ENCODE assay signal across 16 cellular contexts in the genomic region with DNA sequence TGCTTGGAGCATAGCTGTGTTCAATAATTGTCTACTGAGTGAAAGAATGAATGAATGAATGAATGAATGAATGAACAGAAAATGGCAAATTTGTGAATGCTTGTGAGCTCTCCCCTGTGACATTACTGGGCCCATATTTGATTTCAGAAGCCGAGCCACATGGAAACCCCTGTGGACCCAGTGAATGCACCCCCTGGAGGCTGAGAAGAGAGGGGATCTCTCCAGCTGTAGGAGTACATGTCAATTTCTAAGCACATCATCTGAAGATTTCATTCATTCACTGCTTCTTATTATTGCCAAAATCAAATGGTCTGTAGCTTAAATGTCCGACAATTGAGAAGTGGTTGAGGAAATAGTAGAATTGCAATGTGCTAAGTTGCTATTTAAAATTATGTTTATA. TPM values are rescaled to one million over a fixed set of nuclear protein-coding genes. Genes with fewer than 3 reads are reported as not detected.
"Had no signal": no experiment of that assay in that cellular context is flagged by ENCODE, and none has a peak within 500 bp of the region (broad histone marks: within the 10 kb centered on the region; RNA-seq: fewer than 3 reads in every experiment).

No MANE protein-coding gene starts in this region.

- H3K27ac ChIP-seq: cardiac muscle cell, colonic mucosa, neutrophil, thyroid gland had no signal

- H3K9me3 ChIP-seq: colonic mucosa, neutrophil, thyroid gland had no signal

- H3K36me3 ChIP-seq: cardiac muscle cell, colonic mucosa, neutrophil, thyroid gland had no signal

- H3K4me1 Mint-ChIP-seq: activated B cell treated with CpG ODN at 0.5 μM for 24 hours; activated naive CD8-positive, alpha-beta T cell treated with anti-CD3 and anti-CD28 coated beads, Interleukin-2, amount 10 ng/mL, durations not matched to agents 7 days and 5 days; naive thymus-derived CD4-positive, alpha-beta T cell; stimulated activated naive B cell treated with anti-CD40 and anti-IgM and Interleukin-4, amounts not matched to agents 10 μg/mL and 1 μg/mL and 100 μg/mL, for 72 hours had no signal

- H3K27me3 ChIP-seq: cardiac muscle cell, colonic mucosa, neutrophil, thyroid gland had no signal

- H3K36me3 Mint-ChIP-seq: activated naive CD8-positive, alpha-beta T cell treated with anti-CD3 and anti-CD28 coated beads, Interleukin-2, amount 10 ng/mL, durations not matched to agents 7 days and 5 days; naive thymus-derived CD4-positive, alpha-beta T cell; stimulated activated naive B cell treated with anti-CD40 and anti-IgM and Interleukin-4, amounts not matched to agents 10 μg/mL and 1 μg/mL and 100 μg/mL, for 72 hours had no signal

- DNase-seq: activated B cell treated with CpG ODN at 0.5 μM for 24 hours; activated CD4-positive, alpha-beta T cell treated with anti-CD3 and anti-CD28 coated beads for 48 hours; activated CD8-positive, alpha-beta memory T cell treated with anti-CD3 and anti-CD28 coated beads, Interleukin-2, amount 50 U/mL, for 4 hours; activated CD8-positive, alpha-beta T cell treated with anti-CD3 and anti-CD28 coated beads, Interleukin-2, amount 10 ng/mL, durations not matched to agents 7 days and 5 days; activated naive CD8-positive, alpha-beta T cell treated with anti-CD3 and anti-CD28 coated beads, Interleukin-2, amount 10 ng/mL, durations not matched to agents 7 days and 5 days; activated T-cell treated with anti-CD3 and anti-CD28 coated beads, Interleukin-2, amount 50 U/mL, for 72 hours; colonic mucosa; foreskin melanocyte; naive thymus-derived CD4-positive, alpha-beta T cell; stimulated activated naive B cell treated with anti-CD40 and anti-IgM and Interleukin-4, amounts not matched to agents 10 μg/mL and 1 μg/mL and 100 μg/mL, for 72 hours; SW 1271; thyroid gland had no signal

- H3K27ac Mint-ChIP-seq: activated B cell treated with CpG ODN at 0.5 μM for 24 hours; activated CD8-positive, alpha-beta T cell treated with anti-CD3 and anti-CD28 coated beads, Interleukin-2, amount 10 ng/mL, durations not matched to agents 7 days and 5 days; activated naive CD8-positive, alpha-beta T cell treated with anti-CD3 and anti-CD28 coated beads, Interleukin-2, amount 10 ng/mL, durations not matched to agents 7 days and 5 days; activated T-cell treated with anti-CD3 and anti-CD28 coated beads, Interleukin-2, amount 50 U/mL, for 72 hours; naive thymus-derived CD4-positive, alpha-beta T cell; stimulated activated naive B cell treated with anti-CD40 and anti-IgM and Interleukin-4, amounts not matched to agents 10 μg/mL and 1 μg/mL and 100 μg/mL, for 72 hours had no signal

- H3K9me3 Mint-ChIP-seq: activated B cell treated with CpG ODN at 0.5 μM for 24 hours; activated naive CD8-positive, alpha-beta T cell treated with anti-CD3 and anti-CD28 coated beads, Interleukin-2, amount 10 ng/mL, durations not matched to agents 7 days and 5 days; activated T-cell treated with anti-CD3 and anti-CD28 coated beads, Interleukin-2, amount 50 U/mL, for 72 hours had no signal

- H3K4me1 ChIP-seq: colonic mucosa, thyroid gland had no signal

- H3K4me3 ChIP-seq: cardiac muscle cell, colonic mucosa, thyroid gland had no signal

- H3K4me3 Mint-ChIP-seq: activated B cell treated with CpG ODN at 0.5 μM for 24 hours; activated CD8-positive, alpha-beta T cell treated with anti-CD3 and anti-CD28 coated beads, Interleukin-2, amount 10 ng/mL, durations not matched to agents 7 days and 5 days; activated naive CD8-positive, alpha-beta T cell treated with anti-CD3 and anti-CD28 coated beads, Interleukin-2, amount 10 ng/mL, durations not matched to agents 7 days and 5 days; activated T-cell treated with anti-CD3 and anti-CD28 coated beads, Interleukin-2, amount 50 U/mL, for 72 hours; naive thymus-derived CD4-positive, alpha-beta T cell; stimulated activated naive B cell treated with anti-CD40 and anti-IgM and Interleukin-4, amounts not matched to agents 10 μg/mL and 1 μg/mL and 100 μg/mL, for 72 hours had no signal

- ATAC-seq: activated CD8-positive, alpha-beta T cell treated with anti-CD3 and anti-CD28 coated beads, Interleukin-2, amount 10 ng/mL, durations not matched to agents 7 days and 5 days; activated T-cell treated with anti-CD3 and anti-CD28 coated beads, Interleukin-2, amount 50 U/mL, for 72 hours; naive thymus-derived CD4-positive, alpha-beta T cell; stimulated activated naive B cell treated with anti-CD40 and anti-IgM and Interleukin-4, amounts not matched to agents 10 μg/mL and 1 μg/mL and 100 μg/mL, for 72 hours had no signal

- FAIRE-seq: TTC549, urothelium cell line had no signal

- H3K27me3 Mint-ChIP-seq: activated B cell treated with CpG ODN at 0.5 μM for 24 hours; activated naive CD8-positive, alpha-beta T cell treated with anti-CD3 and anti-CD28 coated beads, Interleukin-2, amount 10 ng/mL, durations not matched to agents 7 days and 5 days; stimulated activated naive B cell treated with anti-CD40 and anti-IgM and Interleukin-4, amounts not matched to agents 10 μg/mL and 1 μg/mL and 100 μg/mL, for 72 hours had no signal

RNA-seq across cellular contexts. Expression of a gene that starts 58.3 kb away (rescaled TPM):
- total RNA-seq: activated B cell treated with CpG ODN at 0.5 μM for 24 hours; activated CD8-positive, alpha-beta T cell treated with anti-CD3 and anti-CD28 coated beads, Interleukin-2, amount 10 ng/mL, durations not matched to agents 7 days and 5 days had no signal
- polyA plus RNA-seq: naive thymus-derived CD4-positive, alpha-beta T cell had no signal
